ENCODE assay signal across 9 cellular contexts in genomic region chrX:140050906-140051305, GRCh38.
DNase-seq lines count a peak whose midpoint lies in the region; ATAC-seq and TF ChIP-seq lines count a peak whose summit lies in the region.
"Had no signal": no experiment of that assay in that cellular context is flagged by ENCODE, and none has a peak within 500 bp of the region (broad histone marks: within the 10 kb centered on the region; RNA-seq: fewer than 3 reads in every experiment).

No MANE protein-coding gene starts in this region.

- H3K9me3 ChIP-seq in BE2C (no peaks in the 10 kb centered on the region), right lobe of liver (no peaks in the 10 kb centered on the region)

- intact Hi-C loops in right lobe of liver (cut with DNase I): no loop called here

- DNase-seq in BE2C: no peak
- DNase-seq in HCEC 1CT: peak; percentile 1
- peak; percentile 0 for DNase-seq in amniotic epithelial cell (ENCODE audit: low read depth)
- no peak for DNase-seq in right lobe of liver
- DNase-seq in GOT3 (lab: John Stamatoyannopoulos, UW): no peak
- DNase-seq in COLO668 (lab: John Stamatoyannopoulos, UW; ENCODE audit: unreplicated experiment): no peak
- no peak for DNase-seq in NCI-H2107 (lab: John Stamatoyannopoulos, UW)
- DNase-seq: naive B cell had no signal

- no peak for TF ChIP-seq POLR2A in right lobe of liver (IDR thresholded peaks at IDR 0.05)

- ATAC-seq in right lobe of liver (peak in 2 of 4 donors; percentile 36 to 41), GM18868 (IDR thresholded peaks at IDR 0.05; ENCODE audit: unreplicated experiment) (no peak)

- H3K36me3 ChIP-seq in BE2C (no peaks in the 10 kb centered on the region), right lobe of liver (no peaks in the 10 kb centered on the region)

- H3K4me1 ChIP-seq in BE2C (no peaks in the 10 kb centered on the region), right lobe of liver (no peaks in the 10 kb centered on the region)

- H3K4me3 ChIP-seq in BE2C (ENCODE audit: low read depth, low read length) (no peak overlapping the region), right lobe of liver (no peak overlapping the region)

- TF ChIP-seq CTCF in BE2C (IDR thresholded peaks at IDR 0.05; ENCODE audit: low read depth, low read length) (peak; percentile 34), right lobe of liver (IDR thresholded peaks at IDR 0.05) (peak; percentile 8 to 57 (median 47))

- H3K27ac ChIP-seq in right lobe of liver: no peak overlapping the region

- H3K27me3 ChIP-seq in BE2C (no peaks in the 10 kb centered on the region), right lobe of liver (no peaks in the 10 kb centered on the region)

Comparison
In these comparisons a context has a peak if more than half of its experiments do, and no peak if none do; other contexts are left out.
1. DNase-seq: peak in HCEC 1CT (single experiment) and amniotic epithelial cell (single experiment); none in BE2C (single experiment), right lobe of liver (0 of 3), GOT3 (single experiment), COLO668 (single experiment) and NCI-H2107 (single experiment).